In genomic region chr15:52709172-52709979, GRCh38 we compare ENCODE assay signal across 1 cellular context.
TF ChIP-seq lines count a peak whose summit lies in the region.

No MANE protein-coding gene starts in this region.

TF ChIP-seq in K562, 482 proteins besides CTCF, POLR2A, EP300 and RAD21:
- TF ChIP-seq ZNF318 (IDR thresholded peaks at IDR 0.05; ENCODE audit: borderline replicate concordance in 1 of 2, low read depth in 1 of 2): no peak
- TF ChIP-seq, protein P1, sequence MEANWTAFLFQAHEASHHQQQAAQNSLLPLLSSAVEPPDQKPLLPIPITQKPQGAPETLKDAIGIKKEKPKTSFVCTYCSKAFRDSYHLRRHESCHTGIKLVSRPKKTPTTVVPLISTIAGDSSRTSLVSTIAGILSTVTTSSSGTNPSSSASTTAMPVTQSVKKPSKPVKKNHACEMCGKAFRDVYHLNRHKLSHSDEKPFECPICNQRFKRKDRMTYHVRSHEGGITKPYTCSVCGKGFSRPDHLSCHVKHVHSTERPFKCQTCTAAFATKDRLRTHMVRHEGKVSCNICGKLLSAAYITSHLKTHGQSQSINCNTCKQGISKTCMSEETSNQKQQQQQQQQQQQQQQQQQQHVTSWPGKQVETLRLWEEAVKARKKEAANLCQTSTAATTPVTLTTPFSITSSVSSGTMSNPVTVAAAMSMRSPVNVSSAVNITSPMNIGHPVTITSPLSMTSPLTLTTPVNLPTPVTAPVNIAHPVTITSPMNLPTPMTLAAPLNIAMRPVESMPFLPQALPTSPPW (CRISPR knock-in tag; IDR thresholded peaks at IDR 0.05): peak; percentile 60
- peak; percentile 23; the same call in 1 of the 2 replicates for TF ChIP-seq CEBPB (tag; IDR thresholded peaks at IDR 0.05)
